In genomic region chr2:28393115-28393836, GRCh38 we compare ENCODE assay signal across 1 cellular context.
TF ChIP-seq lines count a peak whose summit lies in the region.

No MANE protein-coding gene starts in this region.

TF ChIP-seq in HepG2, 621 proteins besides CTCF, POLR2A, EP300 and RAD21 (continued from another document):
- no peak for TF ChIP-seq IRX3 (CRISPR knock-in tag; IDR thresholded peaks at IDR 0.05; ENCODE audit: borderline replicate concordance, low read depth)
- TF ChIP-seq ZNF644 (CRISPR knock-in tag; IDR thresholded peaks at IDR 0.05; ENCODE audit: low read depth), result no peak
- TF ChIP-seq PATZ1 (CRISPR knock-in tag; IDR thresholded peaks at IDR 0.05), result peak; percentile 69
- 0 out of 2 replicates have a peak, but pooled peaks have one; percentile 33 for TF ChIP-seq DNMT3B (CRISPR knock-in tag; conservative IDR thresholded peaks at IDR 0.05)
- no peak for TF ChIP-seq CAMTA2 (CRISPR knock-in tag; IDR thresholded peaks at IDR 0.05; ENCODE audit: borderline replicate concordance)
- TF ChIP-seq GATA4 (IDR thresholded peaks at IDR 0.05; ENCODE audit: borderline replicate concordance, low read depth), result no peak
- no peak; the same call in 1 of the 2 replicates for TF ChIP-seq ZNF749 (CRISPR knock-in tag; IDR thresholded peaks at IDR 0.05; ENCODE audit: borderline replicate concordance)
- no peak for TF ChIP-seq TBP (CRISPR knock-in tag; IDR thresholded peaks at IDR 0.05)
- no peak for TF ChIP-seq ZNF660 (CRISPR knock-in tag; IDR thresholded peaks at IDR 0.05; ENCODE audit: borderline replicate concordance, low read depth)
- TF ChIP-seq BRD4 (CRISPR knock-in tag; IDR thresholded peaks at IDR 0.05), result no peak
- no peak for TF ChIP-seq RNF2 (conservative IDR thresholded peaks at IDR 0.05; ENCODE audit: low read depth)
- TF ChIP-seq ZNF839 (CRISPR knock-in tag; IDR thresholded peaks at IDR 0.05; ENCODE audit: borderline replicate concordance), result no peak
- TF ChIP-seq MXD3 (CRISPR knock-in tag; IDR thresholded peaks at IDR 0.05), result peak; percentile 27; the same call in 1 of the 2 replicates
- TF ChIP-seq RELA (CRISPR knock-in tag; IDR thresholded peaks at IDR 0.05), result no peak
- TF ChIP-seq HMGA1 (CRISPR knock-in tag; conservative IDR thresholded peaks at IDR 0.05), result no peak
- no peak for TF ChIP-seq ZNF343 (CRISPR knock-in tag; IDR thresholded peaks at IDR 0.05)
- no peak for TF ChIP-seq HBP1 (CRISPR knock-in tag; IDR thresholded peaks at IDR 0.05; ENCODE audit: low read depth)
- TF ChIP-seq POLR2AphosphoS5 (IDR thresholded peaks at IDR 0.05; ENCODE audit: low read depth, low read length), result no peak
